In genomic region chr14:39398382-39398781, GRCh38 we compare ENCODE assay signal across 21 cellular contexts. TPM values are rescaled to one million over a fixed set of nuclear protein-coding genes. Genes with fewer than 3 reads are reported as not detected.
DNase-seq lines count a peak whose midpoint lies in the region; ATAC-seq and TF ChIP-seq lines count a peak whose summit lies in the region.
"Had no signal": no experiment of that assay in that cellular context is flagged by ENCODE, and none has a peak within 500 bp of the region (broad histone marks: within the 10 kb centered on the region; RNA-seq: fewer than 3 reads in every experiment).

No MANE protein-coding gene starts in this region.

- H3K4me1 ChIP-seq in left ventricle myocardium inferior, result peaks cover 12% of the 10 kb centered on the region
- H3K4me1 ChIP-seq in heart right ventricle, result peaks cover 0 to 13% (median 0%) of the 10 kb centered on the region in 9 donors
- H3K4me1 ChIP-seq: HAP-1, SJSA1 had no signal

- H3K27me3 ChIP-seq in left ventricle myocardium inferior (ENCODE audit: low read depth) (no peaks in the 10 kb centered on the region), heart right ventricle (no peaks in the 10 kb centered on the region)
- H3K27me3 ChIP-seq: SJSA1 had no signal

- no peaks in the 10 kb centered on the region for H3K9me3 ChIP-seq in left ventricle myocardium inferior (replicated peaks)
- no peaks in the 10 kb centered on the region for H3K9me3 ChIP-seq in heart right ventricle
- H3K9me3 ChIP-seq: HAP-1, SJSA1 had no signal

- intact Hi-C loops in Right ventricle myocardium inferior (cut with DNase I), result no loop called here
- intact Hi-C loops in left ventricle myocardium inferior (cut with micrococcal nuclease), result no loop called here
- intact Hi-C loops in heart right ventricle (cut with DNase I), result no loop called here

- H3K36me3 ChIP-seq in left ventricle myocardium inferior (peaks cover 40% of the 10 kb centered on the region), heart right ventricle (peaks cover 0 to 87% (median 0%) of the 10 kb centered on the region in 9 donors)

- no peak overlapping the region for H3K27ac ChIP-seq in left ventricle myocardium inferior (replicated peaks)
- H3K27ac ChIP-seq in heart right ventricle, result no peak overlapping the region
- H3K27ac ChIP-seq: 22Rv1, GM23248, RWPE1, SJSA1 had no signal

- no peak for TF ChIP-seq CTCF in left ventricle myocardium inferior (IDR thresholded peaks at IDR 0.05; ENCODE audit: borderline replicate concordance)
- no peak for TF ChIP-seq CTCF in heart right ventricle (IDR thresholded peaks at IDR 0.05)

- DNase-seq in DMS 273 (lab: John Stamatoyannopoulos, UW; ENCODE audit: unreplicated experiment), result peak; percentile 18
- no peak for DNase-seq in DMS 273 treated with DMSO at 0.1 percent for 48 hours (lab: John Stamatoyannopoulos, UW)
- DNase-seq in Right ventricle myocardium inferior (ENCODE audit: missing footprints), result no peak
- no peak for DNase-seq in left ventricle myocardium inferior
- DNase-seq in heart right ventricle, result no peak
- DNase-seq in occipital lobe (lab: John Stamatoyannopoulos, UW), result no peak
- DNase-seq: GDM1, GM23248, KBM-7, NCI-H1436 treated with DMSO at 0.1 percent for 48 hours, NCI-H2081 treated with DMSO at 0.1 percent for 48 hours, NCI-H748 treated with DMSO at 0.1 percent for 48 hours, PC-3, T-helper 17 cell had no signal

- no peak overlapping the region for H3K4me3 ChIP-seq in left ventricle myocardium inferior
- H3K4me3 ChIP-seq in heart right ventricle, result no peak overlapping the region
- H3K4me3 ChIP-seq: GM23248, HAP-1, SJSA1 had no signal

- ATAC-seq in Right ventricle myocardium inferior, result peak; percentile 79
- peak in 6 of 8 donors; percentile 37 to 70 (median 54) for ATAC-seq in heart right ventricle
- no peak for ATAC-seq in GM21526 (IDR thresholded peaks at IDR 0.05; ENCODE audit: low FRiP score, unreplicated experiment)
- ATAC-seq in GM19023 (IDR thresholded peaks at IDR 0.05; ENCODE audit: unreplicated experiment), result no peak
- ATAC-seq: HepG2, PC-3, T-helper 17 cell had no signal

- WGBS in heart right ventricle, 2 donors, result 49 to 70% methylated on average over 6 of the region's 6 CpGs

RNA-seq across cellular contexts. Expression of gene FBXO33, which starts 33.9 kb away (rescaled TPM):
- total RNA-seq in Right ventricle myocardium inferior (4.0 TPM), left ventricle myocardium inferior (4.8 TPM), heart right ventricle (1 to 10 TPM; 3.0 to 6.8 (median 5.1) TPM), occipital lobe (26.8 TPM)
- 1 to 10 TPM; 2.8 to 2.9 TPM for polyA plus RNA-seq in heart right ventricle

Comparison
In these comparisons a context has a peak if more than half of its experiments do, and no peak if none do; other contexts are left out.
1. ATAC-seq: peak in Right ventricle myocardium inferior (single experiment) and heart right ventricle (6 of 8); none in GM21526 (single experiment) and GM19023 (single experiment).